In genomic region chr1:114215426-114215825, GRCh38 we compare ENCODE assay signal across 21 cellular contexts.
DNase-seq lines count a peak whose midpoint lies in the region; ATAC-seq, FAIRE-seq and TF ChIP-seq lines count a peak whose summit lies in the region.
"Had no signal": no experiment of that assay in that cellular context is flagged by ENCODE, and none has a peak within 500 bp of the region (broad histone marks: within the 10 kb centered on the region; RNA-seq: fewer than 3 reads in every experiment).

No MANE protein-coding gene starts in this region.

- H3K4me2 ChIP-seq in neural cell (ENCODE audit: low read length): no peak overlapping the region

- no peaks in the 10 kb centered on the region for H3K9me2 ChIP-seq in neural cell (ENCODE audit: insufficient read depth, low read length)

- no peaks in the 10 kb centered on the region for H3K9me3 Mint-ChIP-seq in T-helper 2 cell treated with Interferon-gamma antibody and Interleukin-4, amounts not matched to agents 5 μg/mL and 100 μg/mL, for 36 hours
- H3K9me3 Mint-ChIP-seq: activated CD4-positive, alpha-beta T cell treated with anti-CD3 and anti-CD28 coated beads, Interleukin-2, amount 10 ng/mL, durations not matched to agents 7 days and 5 days; CD14-positive monocyte; natural killer cell had no signal

- H3K79me2 ChIP-seq in neural cell (replicated peaks; ENCODE audit: insufficient read depth, low read length): no peaks in the 10 kb centered on the region

- no peak overlapping the region for H2AFZ ChIP-seq in neural cell (ENCODE audit: low read depth, low read length)

- no peak overlapping the region for H3K4me3 ChIP-seq in MG63
- no peak overlapping the region for H3K4me3 ChIP-seq in neural cell (ENCODE audit: low read length)
- H3K4me3 ChIP-seq: psoas muscle, spleen had no signal

- H3K4me3 Mint-ChIP-seq in T-helper 2 cell treated with Interferon-gamma antibody and Interleukin-4, amounts not matched to agents 5 μg/mL and 100 μg/mL, for 36 hours: no peak overlapping the region
- H3K4me3 Mint-ChIP-seq: activated CD4-positive, alpha-beta T cell treated with anti-CD3 and anti-CD28 coated beads, Interleukin-2, amount 10 ng/mL, durations not matched to agents 7 days and 5 days; CD14-positive monocyte; natural killer cell had no signal

- ATAC-seq in GM21447 (IDR thresholded peaks at IDR 0.05; ENCODE audit: unreplicated experiment): no peak
- ATAC-seq: natural killer cell, psoas muscle had no signal

- no peak overlapping the region for H3K9ac ChIP-seq in neural cell (ENCODE audit: low read length)

- H3F3A ChIP-seq in neural cell (ENCODE audit: insufficient read depth, low read length, poor library complexity, severe bottlenecking): no peaks in the 10 kb centered on the region

- H3K27me3 Mint-ChIP-seq in T-helper 2 cell treated with Interferon-gamma antibody and Interleukin-4, amounts not matched to agents 5 μg/mL and 100 μg/mL, for 36 hours (ENCODE audit: low read depth): peaks cover 6% of the 10 kb centered on the region

- TF ChIP-seq RAD21 in neural cell (conservative IDR thresholded peaks at IDR 0.05): peak; percentile 18

- H3K27ac ChIP-seq in neural cell (ENCODE audit: low read length): no peak overlapping the region
- H3K27ac ChIP-seq: HL-60, psoas muscle, spleen had no signal

- H3K36me3 ChIP-seq in MG63 (no peaks in the 10 kb centered on the region), neural cell (ENCODE audit: insufficient read depth, low read length) (no peaks in the 10 kb centered on the region)
- H3K36me3 ChIP-seq: spleen had no signal

- peak; percentile 23 for TF ChIP-seq CTCF in neural cell (IDR thresholded peaks at IDR 0.05; ENCODE audit: poor library complexity, severe bottlenecking)

- H3K4me1 Mint-ChIP-seq in T-helper 2 cell treated with Interferon-gamma antibody and Interleukin-4, amounts not matched to agents 5 μg/mL and 100 μg/mL, for 36 hours (ENCODE audit: low read depth): no peaks in the 10 kb centered on the region

- no peaks in the 10 kb centered on the region for H3K36me3 Mint-ChIP-seq in T-helper 2 cell treated with Interferon-gamma antibody and Interleukin-4, amounts not matched to agents 5 μg/mL and 100 μg/mL, for 36 hours (ENCODE audit: low read depth)
- H3K36me3 Mint-ChIP-seq: CD14-positive monocyte, natural killer cell had no signal

- H3K27me3 ChIP-seq in MG63 (no peaks in the 10 kb centered on the region), neural cell (ENCODE audit: insufficient read depth, low read depth, low read length) (no peaks in the 10 kb centered on the region)

- FAIRE-seq in GM12892 (lab: Jason Lieb, UNC): no peak
- FAIRE-seq: colon, endometrium, H1 had no signal

- H3K27ac Mint-ChIP-seq in T-helper 2 cell treated with Interferon-gamma antibody and Interleukin-4, amounts not matched to agents 5 μg/mL and 100 μg/mL, for 36 hours: no peak overlapping the region
- H3K27ac Mint-ChIP-seq: activated CD4-positive, alpha-beta T cell treated with anti-CD3 and anti-CD28 coated beads, Interleukin-2, amount 10 ng/mL, durations not matched to agents 7 days and 5 days; natural killer cell had no signal

- no peaks in the 10 kb centered on the region for H4K20me1 ChIP-seq in neural cell (ENCODE audit: insufficient read depth)

- no peak for TF ChIP-seq EP300 in neural cell (conservative IDR thresholded peaks at IDR 0.05; ENCODE audit: poor library complexity, severe bottlenecking)

- H3K9me3 ChIP-seq in MG63: no peaks in the 10 kb centered on the region
- H3K9me3 ChIP-seq in neural cell (ENCODE audit: low read length): no peaks in the 10 kb centered on the region
- H3K9me3 ChIP-seq: psoas muscle, spleen had no signal

- TF ChIP-seq POLR2A in GM12892 (IDR thresholded peaks at IDR 0.05; ENCODE audit: low read depth, low read length): no peak

- peak; percentile 26 for DNase-seq in GM03348 (ENCODE audit: low spot score)
- DNase-seq in MG63: peak; percentile 9
- peak; percentile 6 for DNase-seq in amniotic epithelial cell (ENCODE audit: low read depth)
- DNase-seq in T-helper 2 cell treated with Interferon-gamma antibody and Interleukin-4, amounts not matched to agents 5 μg/mL and 100 μg/mL, for 36 hours (ENCODE audit: low spot score): no peak
- no peak for DNase-seq in GM12892 (ENCODE audit: insufficient read length)
- DNase-seq: activated CD4-positive, alpha-beta T cell treated with anti-CD3 and anti-CD28 coated beads, Interleukin-2, amount 10 ng/mL, durations not matched to agents 7 days and 5 days; activated gamma-delta T cell treated with Interleukin-2 at 50 U/mL for 16 hours; kidney glomerular epithelial cell; natural killer cell; NCI-H1048; NCI-H2081 treated with DMSO at 0.1 percent for 48 hours; psoas muscle; spleen; SW 1271 had no signal

TF ChIP-seq in neural cell, 6 proteins besides CTCF, POLR2A, EP300 and RAD21:
- TF ChIP-seq MXI1 (conservative IDR thresholded peaks at IDR 0.05; ENCODE audit: poor library complexity, severe bottlenecking) (no peak), EZH2 (IDR thresholded peaks at IDR 0.05; ENCODE audit: borderline replicate concordance, insufficient read depth, low read length, poor library complexity, severe bottlenecking) (no peak), TAF1 (IDR thresholded peaks at IDR 0.05; ENCODE audit: low read depth) (no peak), REST (IDR thresholded peaks at IDR 0.05; ENCODE audit: borderline replicate concordance) (no peak), SMC3 (conservative IDR thresholded peaks at IDR 0.05; ENCODE audit: poor library complexity) (no peak)

Comparison
In these comparisons a context has a peak if more than half of its experiments do, and no peak if none do; other contexts are left out.
1. DNase-seq: peak in GM03348 (single experiment), MG63 (single experiment) and amniotic epithelial cell (single experiment); none in T-helper 2 cell treated with Interferon-gamma antibody and Interleukin-4, amounts not matched to agents 5 μg/mL and 100 μg/mL, for 36 hours (single experiment) and GM12892 (single experiment).